ENCODE assay signal across 8 cellular contexts in genomic region chr3:194134757-194135515, GRCh38. TPM values are rescaled to one million over a fixed set of nuclear protein-coding genes. Genes with fewer than 3 reads are reported as not detected.
DNase-seq lines count a peak whose midpoint lies in the region; FAIRE-seq and TF ChIP-seq lines count a peak whose summit lies in the region.

No MANE protein-coding gene starts in this region.

- H3K9me3 Mint-ChIP-seq in activated naive CD4-positive, alpha-beta T cell treated with anti-CD3 and anti-CD28 coated beads for 36 hours: no peaks in the 10 kb centered on the region

- H3K9me3 ChIP-seq in DOHH2 (ENCODE audit: control insufficient read depth, insufficient read depth, low read length) (no peaks in the 10 kb centered on the region), MG63 (no peaks in the 10 kb centered on the region)

- peak overlapping the region; percentile 76 for H3K4me2 ChIP-seq in DOHH2 (ENCODE audit: low read length)

- no peaks in the 10 kb centered on the region for H3K36me3 Mint-ChIP-seq in activated naive CD4-positive, alpha-beta T cell treated with anti-CD3 and anti-CD28 coated beads for 36 hours (ENCODE audit: low read depth)

- H3K79me2 ChIP-seq in DOHH2 (ENCODE audit: control insufficient read depth, low read length): peaks cover 24% of the 10 kb centered on the region

- H3K27ac Mint-ChIP-seq in activated naive CD4-positive, alpha-beta T cell treated with anti-CD3 and anti-CD28 coated beads for 36 hours: peak overlapping the region; percentile 90

- intact Hi-C loops in activated naive CD4-positive, alpha-beta T cell treated with anti-CD3 and anti-CD28 coated beads for 36 hours (cut with micrococcal nuclease): loop anchor here (1.0 to 10.0 kb wide), 9 partner anchors 32 to 1240 kb away; partner anchors contain the start of gene ATP13A3

- H3K27me3 ChIP-seq in DOHH2 (ENCODE audit: control insufficient read depth, low read length) (peaks cover 16% of the 10 kb centered on the region), MG63 (no peaks in the 10 kb centered on the region)

- peaks cover 75% of the 10 kb centered on the region for H3K4me1 ChIP-seq in DOHH2 (ENCODE audit: control insufficient read depth, low read length)

- no peak for FAIRE-seq in frontal cortex (lab: Jason Lieb, UNC)

- no peaks in the 10 kb centered on the region for H3K9me2 ChIP-seq in DOHH2 (replicated peaks; ENCODE audit: control insufficient read depth, low read length)

- DNase-seq in H4 (ENCODE audit: low spot score): peak; percentile 96
- peak; percentile 99 for DNase-seq in MG63
- peak; percentile 83 for DNase-seq in SHP77 treated with DMSO at 0.1 percent for 48 hours (lab: John Stamatoyannopoulos, UW)
- DNase-seq in activated naive CD4-positive, alpha-beta T cell treated with anti-CD3 and anti-CD28 coated beads for 36 hours: peak; percentile 89
- peak; percentile 81 to 86 for DNase-seq in frontal cortex (ENCODE audit: low spot score in 2 of 2)
- peak in 55 of 56 donors; percentile 25 to 93 (median 73) for DNase-seq in nucleus accumbens (lab: John Stamatoyannopoulos, UW)

- H4K20me1 ChIP-seq in DOHH2 (ENCODE audit: control insufficient read depth, insufficient read depth, low read depth, low read length): no peaks in the 10 kb centered on the region

- peaks cover 54% of the 10 kb centered on the region for H3K27me3 Mint-ChIP-seq in activated naive CD4-positive, alpha-beta T cell treated with anti-CD3 and anti-CD28 coated beads for 36 hours (ENCODE audit: low read depth)

- H3K4me3 ChIP-seq in DOHH2 (ENCODE audit: low read length) (peak overlapping the region; percentile 77), MG63 (peak overlapping the region; percentile 65)

- peaks cover 41% of the 10 kb centered on the region for H3K4me1 Mint-ChIP-seq in activated naive CD4-positive, alpha-beta T cell treated with anti-CD3 and anti-CD28 coated beads for 36 hours (ENCODE audit: low read depth)

- H3F3A ChIP-seq in DOHH2 (ENCODE audit: control insufficient read depth, insufficient read depth): peaks cover 45% of the 10 kb centered on the region

- H3K36me3 ChIP-seq in DOHH2 (ENCODE audit: control insufficient read depth, low read length) (peaks cover 20% of the 10 kb centered on the region), MG63 (peaks cover 5% of the 10 kb centered on the region; the same call in 1 of the 2 replicates)

- H3K4me3 Mint-ChIP-seq in activated naive CD4-positive, alpha-beta T cell treated with anti-CD3 and anti-CD28 coated beads for 36 hours: peak overlapping the region; percentile 84

- CTCF ChIA-PET in activated naive CD4-positive, alpha-beta T cell treated with anti-CD3 and anti-CD28 coated beads for 36 hours (lab: Charles Lee): no interaction called here

- no peak for TF ChIP-seq CTCF in DOHH2 (IDR thresholded peaks at IDR 0.05; ENCODE audit: low read depth, low read length, poor library complexity, severe bottlenecking)

- H3K27ac ChIP-seq in DOHH2 (ENCODE audit: low read depth, low read length) (peak overlapping the region; percentile 56), temporal lobe (ENCODE audit: low read depth, low read length) (peak overlapping the region; percentile 17)

RNA-seq across cellular contexts. Expression of gene HES1, which starts 1.0 kb away (rescaled TPM):
- total RNA-seq in H4 (2014; rRNA removed; shearing (Covaris generic)): 19.3 and 22.5 TPM in 2 replicates
- total RNA-seq in MG63 (2014; rRNA removed; shearing (Covaris generic); ENCODE audit: low replicate concordance): 17.7 and 19.3 TPM in 2 replicates
- 1 to 10 TPM; 2.3 to 2.5 TPM for total RNA-seq in activated naive CD4-positive, alpha-beta T cell treated with anti-CD3 and anti-CD28 coated beads for 36 hours
- total RNA-seq in frontal cortex: 14.7 TPM
- total RNA-seq in temporal lobe: 16.2 TPM

Comparison
In these comparisons a context has a peak if more than half of its experiments do, and no peak if none do; other contexts are left out.
1. Peak in every context shown above with its lines: DNase-seq, H3K4me3 ChIP-seq and H3K27ac ChIP-seq.